Comparison of ENCODE assay signal across 8 cellular contexts in the genomic region with DNA sequence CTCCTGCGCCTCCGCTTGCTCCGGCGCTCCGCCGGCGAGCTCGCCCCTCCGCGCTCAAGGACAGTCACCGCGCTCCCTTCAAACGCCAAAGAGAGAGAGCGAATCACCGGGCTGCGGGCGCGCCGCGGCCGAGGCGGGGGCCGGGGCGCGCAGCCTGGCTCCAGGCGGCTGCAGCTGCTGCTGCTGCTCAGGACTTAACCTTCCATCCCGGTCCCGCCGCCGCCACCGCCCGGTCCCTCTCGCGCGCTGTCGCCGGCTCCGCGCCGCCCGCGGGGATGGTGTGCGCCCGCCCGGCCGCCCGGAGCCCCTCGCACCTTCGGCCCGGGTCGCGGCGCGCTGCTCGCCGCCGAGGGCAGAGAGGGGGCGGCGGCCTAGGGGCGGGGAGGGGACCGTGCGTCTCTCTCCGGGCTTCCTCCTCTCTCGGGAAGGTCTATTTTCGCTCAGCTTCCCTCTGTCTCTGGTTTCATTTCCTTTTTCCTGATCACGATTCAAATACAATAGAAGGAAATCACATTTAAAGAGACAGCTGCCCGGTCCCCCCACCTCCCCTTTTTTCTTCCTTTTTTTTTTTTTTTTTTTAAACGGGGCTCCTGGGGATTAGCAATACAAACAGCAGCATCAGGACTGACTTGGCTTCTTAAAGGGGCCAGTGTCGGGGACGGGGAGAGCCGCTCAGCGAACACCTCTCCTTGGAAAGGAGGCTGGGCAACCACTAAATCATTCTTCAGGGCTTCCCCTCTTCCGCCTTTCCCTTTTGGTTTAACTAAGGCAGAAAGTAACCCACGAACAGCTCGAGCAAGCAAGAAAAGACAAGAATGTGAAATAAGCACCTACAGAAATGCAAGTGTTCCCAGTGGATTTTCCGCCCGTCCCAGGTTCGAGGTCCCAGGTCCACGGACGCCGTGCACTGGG. TPM values are rescaled to one million over a fixed set of nuclear protein-coding genes. Genes with fewer than 3 reads are reported as not detected.
DNase-seq lines count a peak whose midpoint lies in the region; ATAC-seq and TF ChIP-seq lines count a peak whose summit lies in the region.

No MANE protein-coding gene starts in this region.

- peak; percentile 70 to 74 for ATAC-seq in stimulated activated naive B cell treated with anti-CD40 and anti-IgM and Interleukin-4, amounts not matched to agents 10 μg/mL and 1 μg/mL and 100 μg/mL, for 72 hours (replicated peaks)
- no peak for ATAC-seq in HG02588 (IDR thresholded peaks at IDR 0.05; ENCODE audit: unreplicated experiment)

- CTCF ChIA-PET in activated naive CD4-positive, alpha-beta T cell treated with anti-CD3 and anti-CD28 coated beads, Interleukin-2, amount 10 ng/mL, durations not matched to agents 7 days and 5 days (lab: Charles Lee), result interaction anchor here (2.2 kb wide), 1 partner anchor 119 kb away, joined by 7 read pairs; no protein-coding TSS in a partner anchor

- no peaks in the 10 kb centered on the region for H3K27me3 ChIP-seq in HL-60 (ENCODE audit: insufficient read depth, poor library complexity, severe bottlenecking)

- H3K36me3 Mint-ChIP-seq in activated naive CD4-positive, alpha-beta T cell treated with anti-CD3 and anti-CD28 coated beads, Interleukin-2, amount 10 ng/mL, durations not matched to agents 7 days and 5 days, result no peaks in the 10 kb centered on the region
- no peaks in the 10 kb centered on the region for H3K36me3 Mint-ChIP-seq in chondrocyte (ENCODE audit: low read depth)
- H3K36me3 Mint-ChIP-seq in stimulated activated naive B cell treated with anti-CD40 and anti-IgM and Interleukin-4, amounts not matched to agents 10 μg/mL and 1 μg/mL and 100 μg/mL, for 72 hours, result peaks cover 0 to 3% of the 10 kb centered on the region in 2 donors

- DNase-seq in activated naive CD4-positive, alpha-beta T cell treated with anti-CD3 and anti-CD28 coated beads, Interleukin-2, amount 10 ng/mL, durations not matched to agents 7 days and 5 days, result no peak
- no peak for DNase-seq in activated naive CD4-positive, alpha-beta T cell (lab: John Stamatoyannopoulos, UW)
- DNase-seq in HL-60 (ENCODE audit: low read depth in 1 of 2, low spot score in 1 of 2) (peak; percentile 62 to 65), chondrocyte (ENCODE audit: low spot score) (no peak), left kidney (ENCODE audit: low read depth, low spot score) (peak; percentile 82)
- peak; percentile 29 for DNase-seq in stimulated activated naive B cell treated with anti-CD40 and anti-IgM and Interleukin-4, amounts not matched to agents 10 μg/mL and 1 μg/mL and 100 μg/mL, for 72 hours

- peak overlapping the region; percentile 76 for H3K4me3 ChIP-seq in HL-60 (replicated peaks; ENCODE audit: insufficient read depth, low read length)

- TF ChIP-seq CTCF in HL-60 (IDR thresholded peaks at IDR 0.05; ENCODE audit: insufficient read depth, low read length) (no peak), chondrocyte (IDR thresholded peaks at IDR 0.05) (no peak)

- peaks cover 18% of the 10 kb centered on the region for H3K4me1 Mint-ChIP-seq in activated naive CD4-positive, alpha-beta T cell treated with anti-CD3 and anti-CD28 coated beads, Interleukin-2, amount 10 ng/mL, durations not matched to agents 7 days and 5 days
- H3K4me1 Mint-ChIP-seq in chondrocyte (ENCODE audit: low read depth), result peaks cover 16% of the 10 kb centered on the region
- peaks cover 16 to 34% of the 10 kb centered on the region in 2 donors for H3K4me1 Mint-ChIP-seq in stimulated activated naive B cell treated with anti-CD40 and anti-IgM and Interleukin-4, amounts not matched to agents 10 μg/mL and 1 μg/mL and 100 μg/mL, for 72 hours

- H3K27ac Mint-ChIP-seq in activated naive CD4-positive, alpha-beta T cell treated with anti-CD3 and anti-CD28 coated beads, Interleukin-2, amount 10 ng/mL, durations not matched to agents 7 days and 5 days, result no peak overlapping the region
- H3K27ac Mint-ChIP-seq in chondrocyte (ENCODE audit: unreplicated experiment), result no peak overlapping the region
- H3K27ac Mint-ChIP-seq in stimulated activated naive B cell treated with anti-CD40 and anti-IgM and Interleukin-4, amounts not matched to agents 10 μg/mL and 1 μg/mL and 100 μg/mL, for 72 hours, result peak overlapping the region; percentile 85

- H3K27me3 Mint-ChIP-seq in activated naive CD4-positive, alpha-beta T cell treated with anti-CD3 and anti-CD28 coated beads, Interleukin-2, amount 10 ng/mL, durations not matched to agents 7 days and 5 days, result peaks cover 89% of the 10 kb centered on the region
- H3K27me3 Mint-ChIP-seq in chondrocyte (ENCODE audit: low read depth), result peaks cover 59% of the 10 kb centered on the region
- H3K27me3 Mint-ChIP-seq in stimulated activated naive B cell treated with anti-CD40 and anti-IgM and Interleukin-4, amounts not matched to agents 10 μg/mL and 1 μg/mL and 100 μg/mL, for 72 hours, result peaks cover 0 to 3% of the 10 kb centered on the region in 2 donors

- peak overlapping the region; percentile 71 for H3K4me3 Mint-ChIP-seq in activated naive CD4-positive, alpha-beta T cell treated with anti-CD3 and anti-CD28 coated beads, Interleukin-2, amount 10 ng/mL, durations not matched to agents 7 days and 5 days
- H3K4me3 Mint-ChIP-seq in chondrocyte (ENCODE audit: unreplicated experiment), result peak overlapping the region; percentile 82
- H3K4me3 Mint-ChIP-seq in stimulated activated naive B cell treated with anti-CD40 and anti-IgM and Interleukin-4, amounts not matched to agents 10 μg/mL and 1 μg/mL and 100 μg/mL, for 72 hours, result peak overlapping the region; percentile 87 to 99

- no peaks in the 10 kb centered on the region for H3K9me3 Mint-ChIP-seq in activated naive CD4-positive, alpha-beta T cell treated with anti-CD3 and anti-CD28 coated beads, Interleukin-2, amount 10 ng/mL, durations not matched to agents 7 days and 5 days
- no peaks in the 10 kb centered on the region for H3K9me3 Mint-ChIP-seq in chondrocyte (ENCODE audit: low read depth)
- H3K9me3 Mint-ChIP-seq in stimulated activated naive B cell treated with anti-CD40 and anti-IgM and Interleukin-4, amounts not matched to agents 10 μg/mL and 1 μg/mL and 100 μg/mL, for 72 hours, result no peaks in the 10 kb centered on the region

- peak overlapping the region; percentile 74 for H3K27ac ChIP-seq in HL-60 (replicated peaks)

TF ChIP-seq in PFSK-1, 5 proteins besides CTCF, POLR2A, EP300 and RAD21:
- peak; percentile 58; the same call in 1 of the 2 replicates for TF ChIP-seq TAF1 (IDR thresholded peaks at IDR 0.05; ENCODE audit: borderline replicate concordance, insufficient read depth, low read length)
- TF ChIP-seq, protein P1, sequence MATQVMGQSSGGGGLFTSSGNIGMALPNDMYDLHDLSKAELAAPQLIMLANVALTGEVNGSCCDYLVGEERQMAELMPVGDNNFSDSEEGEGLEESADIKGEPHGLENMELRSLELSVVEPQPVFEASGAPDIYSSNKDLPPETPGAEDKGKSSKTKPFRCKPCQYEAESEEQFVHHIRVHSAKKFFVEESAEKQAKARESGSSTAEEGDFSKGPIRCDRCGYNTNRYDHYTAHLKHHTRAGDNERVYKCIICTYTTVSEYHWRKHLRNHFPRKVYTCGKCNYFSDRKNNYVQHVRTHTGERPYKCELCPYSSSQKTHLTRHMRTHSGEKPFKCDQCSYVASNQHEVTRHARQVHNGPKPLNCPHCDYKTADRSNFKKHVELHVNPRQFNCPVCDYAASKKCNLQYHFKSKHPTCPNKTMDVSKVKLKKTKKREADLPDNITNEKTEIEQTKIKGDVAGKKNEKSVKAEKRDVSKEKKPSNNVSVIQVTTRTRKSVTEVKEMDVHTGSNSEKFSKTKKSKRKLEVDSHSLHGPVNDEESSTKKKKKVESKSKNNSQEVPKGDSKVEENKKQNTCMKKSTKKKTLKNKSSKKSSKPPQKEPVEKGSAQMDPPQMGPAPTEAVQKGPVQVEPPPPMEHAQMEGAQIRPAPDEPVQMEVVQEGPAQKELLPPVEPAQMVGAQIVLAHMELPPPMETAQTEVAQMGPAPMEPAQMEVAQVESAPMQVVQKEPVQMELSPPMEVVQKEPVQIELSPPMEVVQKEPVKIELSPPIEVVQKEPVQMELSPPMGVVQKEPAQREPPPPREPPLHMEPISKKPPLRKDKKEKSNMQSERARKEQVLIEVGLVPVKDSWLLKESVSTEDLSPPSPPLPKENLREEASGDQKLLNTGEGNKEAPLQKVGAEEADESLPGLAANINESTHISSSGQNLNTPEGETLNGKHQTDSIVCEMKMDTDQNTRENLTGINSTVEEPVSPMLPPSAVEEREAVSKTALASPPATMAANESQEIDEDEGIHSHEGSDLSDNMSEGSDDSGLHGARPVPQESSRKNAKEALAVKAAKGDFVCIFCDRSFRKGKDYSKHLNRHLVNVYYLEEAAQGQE (IDR thresholded peaks at IDR 0.05; ENCODE audit: insufficient read depth in 1 of 2, low read depth in 2 of 2, low read length in 2 of 2), result no peak

RNA-seq across cellular contexts. Expression of a gene that starts 22.1 kb away (rescaled TPM):
- 8.5 TPM for polyA plus RNA-seq in PFSK-1 (2012; ENCODE audit: insufficient read length, low read depth)
- 0.53 TPM in 1 of 3 replicates, not detected in the others for total RNA-seq in chondrocyte

Comparison
In these comparisons a context has a peak if more than half of its experiments do, and no peak if none do; other contexts are left out.
1. DNase-seq: peak in HL-60 (2 of 2), left kidney (single experiment) and stimulated activated naive B cell treated with anti-CD40 and anti-IgM and Interleukin-4, amounts not matched to agents 10 μg/mL and 1 μg/mL and 100 μg/mL, for 72 hours (single experiment); none in activated naive CD4-positive, alpha-beta T cell treated with anti-CD3 and anti-CD28 coated beads, Interleukin-2, amount 10 ng/mL, durations not matched to agents 7 days and 5 days (single experiment), activated naive CD4-positive, alpha-beta T cell (0 of 4) and chondrocyte (single experiment).
2. Peak in every context shown above with its lines, with median percentiles within 50 percentile points of each other: H3K4me3 Mint-ChIP-seq.